In the genomic region with DNA sequence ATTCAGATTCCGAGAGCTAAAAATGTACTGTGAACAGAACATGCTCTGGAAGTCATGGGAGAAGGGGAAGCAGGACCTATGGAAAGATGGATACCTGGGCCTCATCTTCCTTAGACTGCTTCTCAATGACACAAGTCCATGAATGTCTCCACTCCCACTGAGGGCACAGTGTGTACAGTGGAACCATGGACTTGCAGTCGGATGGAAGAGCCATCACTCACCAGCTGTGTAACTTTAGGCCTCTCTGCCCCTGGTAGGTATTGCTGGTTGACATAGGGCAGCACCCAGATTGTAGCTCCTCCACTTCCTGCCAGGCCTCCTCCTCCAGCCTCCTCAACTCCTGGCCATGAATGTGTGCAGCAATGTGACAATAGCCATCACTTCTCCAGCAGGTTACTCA, we compare ENCODE assay signal across 15 cellular contexts. TPM values are rescaled to one million over a fixed set of nuclear protein-coding genes. Genes with fewer than 3 reads are reported as not detected.
A peak's percentile ranks its signal among the peaks of the same experiment; 100 is the strongest.
DNase-seq lines count a peak whose midpoint lies in the region; ATAC-seq and TF ChIP-seq lines count a peak whose summit lies in the region.
"Had no signal": no experiment of that assay in that cellular context is flagged by ENCODE, and none has a peak within 500 bp of the region (broad histone marks: within the 10 kb centered on the region; RNA-seq: fewer than 3 reads in every experiment).

No MANE protein-coding gene starts in this region.

- H3K36me3 ChIP-seq in right atrium auricular region (no peaks in the 10 kb centered on the region), esophagus muscularis mucosa (no peaks in the 10 kb centered on the region), psoas muscle (ENCODE audit: insufficient read depth in 1 of 2, low read depth in 1 of 2) (no peaks in the 10 kb centered on the region)
- H3K36me3 ChIP-seq: BLaER1 had no signal

- no peak overlapping the region for H3K4me3 ChIP-seq in right atrium auricular region
- no peak overlapping the region for H3K4me3 ChIP-seq in esophagus muscularis mucosa
- H3K4me3 ChIP-seq in psoas muscle = no peak overlapping the region
- H3K4me3 ChIP-seq: BLaER1, GM23248 had no signal

- H3K4me1 Mint-ChIP-seq in activated T-helper 17 cell treated with anti-CD3 and anti-CD28 coated beads, Interleukin-2, amount 50 U/mL, for 72 hours = no peaks in the 10 kb centered on the region
- H3K4me1 Mint-ChIP-seq: CD8-positive, alpha-beta memory T cell had no signal

- no peak for TF ChIP-seq EP300 in esophagus muscularis mucosa (IDR thresholded peaks at IDR 0.05)

- no peaks in the 10 kb centered on the region for H3K9me3 ChIP-seq in right atrium auricular region
- no peaks in the 10 kb centered on the region for H3K9me3 ChIP-seq in esophagus muscularis mucosa
- H3K9me3 ChIP-seq in psoas muscle = no peaks in the 10 kb centered on the region
- H3K9me3 ChIP-seq: BLaER1 had no signal

- H3K4me1 ChIP-seq in right atrium auricular region (no peaks in the 10 kb centered on the region), esophagus muscularis mucosa (peaks cover 0 to 14% (median 6%) of the 10 kb centered on the region in 4 donors), psoas muscle (no peaks in the 10 kb centered on the region)
- H3K4me1 ChIP-seq: BLaER1 had no signal

- no peaks in the 10 kb centered on the region for H3K27me3 ChIP-seq in right atrium auricular region
- no peaks in the 10 kb centered on the region for H3K27me3 ChIP-seq in esophagus muscularis mucosa
- H3K27me3 ChIP-seq in psoas muscle (ENCODE audit: insufficient read depth in 3 of 3, low read length in 2 of 3) = no peaks in the 10 kb centered on the region
- H3K27me3 ChIP-seq: BLaER1 had no signal

- no peak for TF ChIP-seq POLR2A in esophagus muscularis mucosa (IDR thresholded peaks at IDR 0.05; ENCODE audit: low read depth)

- H3K36me3 Mint-ChIP-seq in activated T-helper 17 cell treated with anti-CD3 and anti-CD28 coated beads, Interleukin-2, amount 50 U/mL, for 72 hours (ENCODE audit: low read depth) = no peaks in the 10 kb centered on the region
- H3K36me3 Mint-ChIP-seq: CD8-positive, alpha-beta memory T cell had no signal

- peaks cover 13% of the 10 kb centered on the region for H3K27me3 Mint-ChIP-seq in activated T-helper 17 cell treated with anti-CD3 and anti-CD28 coated beads, Interleukin-2, amount 50 U/mL, for 72 hours

- ATAC-seq in psoas muscle (peak in 3 of 4 donors; percentile 42 to 64 (median 59)), GM18873 (IDR thresholded peaks at IDR 0.05; ENCODE audit: low FRiP score, unreplicated experiment) (no peak)
- no peak for ATAC-seq in activated T-helper 17 cell treated with anti-CD3 and anti-CD28 coated beads, Interleukin-2, amount 50 U/mL, for 72 hours (replicated peaks)
- ATAC-seq: HCT116 had no signal

- H3K4me3 Mint-ChIP-seq in activated T-helper 17 cell treated with anti-CD3 and anti-CD28 coated beads, Interleukin-2, amount 50 U/mL, for 72 hours = no peak overlapping the region
- H3K4me3 Mint-ChIP-seq: CD8-positive, alpha-beta memory T cell had no signal

- DNase-seq in right atrium auricular region (ENCODE audit: low spot score) = peak; percentile 36
- DNase-seq in cardiac septum (ENCODE audit: low spot score) = no peak
- DNase-seq in esophagus muscularis mucosa (ENCODE audit: extremely low spot score) = peak; percentile 77
- no peak for DNase-seq in psoas muscle
- no peak for DNase-seq in COLO829 (ENCODE audit: low spot score)
- DNase-seq: 8988T; AML-193; CD8-positive, alpha-beta memory T cell; DMS53; GF-D8; GM23248 had no signal

- WGBS in esophagus muscularis mucosa = 91% methylated on average over 2 of the region's 2 CpGs
- WGBS in psoas muscle, 3 donors = 75 to 94% (median 78%) methylated on average over 2 of the region's 2 CpGs

- TF ChIP-seq CTCF in right atrium auricular region (IDR thresholded peaks at IDR 0.05) = no peak
- no peak for TF ChIP-seq CTCF in esophagus muscularis mucosa (IDR thresholded peaks at IDR 0.05)
- no peak for TF ChIP-seq CTCF in psoas muscle (IDR thresholded peaks at IDR 0.05)

- no peak overlapping the region for H3K27ac Mint-ChIP-seq in activated T-helper 17 cell treated with anti-CD3 and anti-CD28 coated beads, Interleukin-2, amount 50 U/mL, for 72 hours
- H3K27ac Mint-ChIP-seq: CD8-positive, alpha-beta memory T cell had no signal

- H3K9me3 Mint-ChIP-seq in activated T-helper 17 cell treated with anti-CD3 and anti-CD28 coated beads, Interleukin-2, amount 50 U/mL, for 72 hours = no peaks in the 10 kb centered on the region
- H3K9me3 Mint-ChIP-seq: CD8-positive, alpha-beta memory T cell had no signal

- intact Hi-C loops in cardiac septum (cut with DNase I) = no loop called here
- intact Hi-C loops in esophagus muscularis mucosa (cut with DNase I) = no loop called here
- intact Hi-C loops in psoas muscle (cut with DNase I) = no loop called here

- H3K27ac ChIP-seq in right atrium auricular region (no peak overlapping the region), esophagus muscularis mucosa (replicated peaks in 1 of 4) (no peak overlapping the region), psoas muscle (no peak overlapping the region)
- H3K27ac ChIP-seq: BLaER1, GM23248 had no signal

RNA-seq across cellular contexts. Expression of gene MAFB, which starts 52.5 kb away (rescaled TPM):
- 10 to 100 TPM; 14.2 to 31.7 TPM for total RNA-seq in right atrium auricular region
- 6.8 TPM for total RNA-seq in cardiac septum
- 10 to 100 TPM; 34.6 to 77.5 (median 37.3) TPM for total RNA-seq in esophagus muscularis mucosa
- 10 to 100 TPM in 2 of 4 donors, 1 to 10 TPM in 2; 6.1 to 63.2 (median 33.4) TPM for total RNA-seq in psoas muscle
- 10 to 100 TPM in 2 of 3 donors, 1 to 10 TPM in 1; 4.7 to 14.1 (median 11.0) TPM for polyA plus RNA-seq in psoas muscle
- not detected for total RNA-seq in activated T-helper 17 cell treated with anti-CD3 and anti-CD28 coated beads, Interleukin-2, amount 50 U/mL, for 72 hours
- polyA plus RNA-seq: CD8-positive, alpha-beta memory T cell had no signal

Comparison
In these comparisons a context has a peak if more than half of its experiments do, and no peak if none do; other contexts are left out.
1. DNase-seq: peak in right atrium auricular region (single experiment) and esophagus muscularis mucosa (single experiment); none in cardiac septum (single experiment), psoas muscle (0 of 2) and COLO829 (single experiment).
2. ATAC-seq: peak in psoas muscle (3 of 4); none in GM18873 (single experiment) and activated T-helper 17 cell treated with anti-CD3 and anti-CD28 coated beads, Interleukin-2, amount 50 U/mL, for 72 hours (single experiment).